Comparison of ENCODE assay signal across 1 cellular context in genomic region chr10:126380352-126381076, GRCh38.
TF ChIP-seq lines count a peak whose summit lies in the region.

No MANE protein-coding gene starts in this region.

TF ChIP-seq in H1, 55 proteins besides CTCF, POLR2A, EP300 and RAD21:
- no peak for TF ChIP-seq YY1 (IDR thresholded peaks at IDR 0.05; ENCODE audit: low read depth, low read length)
- no peak for TF ChIP-seq FOSL1 (IDR thresholded peaks at IDR 0.05; ENCODE audit: insufficient read depth, low read depth, low read length)
- TF ChIP-seq TEAD4 (IDR thresholded peaks at IDR 0.05; ENCODE audit: low read depth, low read length), result no peak
TF ChIP-seq in H1: peak in this region for 0.
